ENCODE assay signal across 11 cellular contexts in the genomic region with DNA sequence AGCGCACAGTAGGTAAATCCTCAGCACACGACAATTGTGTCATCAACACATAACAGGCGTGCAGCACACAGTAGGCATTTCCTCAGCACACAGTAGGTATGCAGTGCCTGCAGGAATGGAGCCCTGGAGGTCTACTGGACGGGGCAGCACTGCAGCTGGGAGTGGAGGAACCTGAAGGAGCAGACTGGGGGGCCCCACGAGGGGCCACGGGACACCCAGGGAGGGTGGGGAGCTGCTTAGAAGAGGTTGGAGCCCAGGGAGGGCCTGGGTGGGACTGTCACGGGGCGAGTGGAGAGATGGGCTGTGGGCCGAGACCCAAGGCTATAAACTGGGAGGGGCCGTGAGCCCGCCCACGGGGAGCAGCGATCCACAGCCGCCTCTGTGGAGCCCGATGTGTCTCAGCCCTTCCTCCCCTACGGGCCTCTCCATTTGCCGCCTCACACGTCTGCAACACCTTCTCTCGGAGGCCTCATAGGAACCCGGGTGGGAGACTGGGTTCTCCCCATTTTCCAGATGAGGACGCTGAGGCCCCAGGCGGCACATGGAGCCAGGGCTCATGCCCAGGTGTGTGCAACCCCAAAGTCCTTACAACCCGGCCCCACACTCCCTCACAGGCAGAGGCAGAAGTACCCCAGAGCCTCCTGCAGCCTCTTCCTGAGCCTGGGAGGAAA.
A peak's percentile ranks its signal among the peaks of the same experiment; 100 is the strongest.
DNase-seq lines count a peak whose midpoint lies in the region; ATAC-seq and TF ChIP-seq lines count a peak whose summit lies in the region.
"Had no signal": no experiment of that assay in that cellular context is flagged by ENCODE, and none has a peak within 500 bp of the region (broad histone marks: within the 10 kb centered on the region; RNA-seq: fewer than 3 reads in every experiment).

No MANE protein-coding gene starts in this region.

- H3K4me1 Mint-ChIP-seq in glutamatergic neuron (ENCODE audit: low read depth, unreplicated experiment), result peaks cover 5% of the 10 kb centered on the region

- peak in 2 of 3 experiments; percentile 44 to 56 for DNase-seq in NCI-H1417 (lab: John Stamatoyannopoulos, UW)
- no peak for DNase-seq in NCI-H1417 treated with DMSO at 0.1 percent for 48 hours (lab: John Stamatoyannopoulos, UW)
- peak; percentile 74 for DNase-seq in D341Med (ENCODE audit: low spot score)
- DNase-seq in RPMI8226, result peak; percentile 39
- DNase-seq in glutamatergic neuron, result peak; percentile 60
- DNase-seq in cortex of kidney (lab: John Stamatoyannopoulos, UW), result no peak
- DNase-seq in NCI-H146 (lab: John Stamatoyannopoulos, UW), result no peak
- DNase-seq: activated CD4-positive, alpha-beta T cell treated with anti-CD3 and anti-CD28 coated beads, Interleukin-2, amount 50 U/mL, for 4 hours; Kasumi-1; mammary epithelial cell had no signal

- peaks cover 5% of the 10 kb centered on the region for H3K27me3 Mint-ChIP-seq in glutamatergic neuron (ENCODE audit: unreplicated experiment)

- no peaks in the 10 kb centered on the region for H3K36me3 Mint-ChIP-seq in glutamatergic neuron (ENCODE audit: unreplicated experiment)

- peaks cover 6% of the 10 kb centered on the region for H3K9me3 Mint-ChIP-seq in glutamatergic neuron (ENCODE audit: unreplicated experiment)

- no peak overlapping the region for H3K4me3 Mint-ChIP-seq in glutamatergic neuron (ENCODE audit: unreplicated experiment)

- no peak overlapping the region for H3K27ac Mint-ChIP-seq in glutamatergic neuron (ENCODE audit: unreplicated experiment)

- TF ChIP-seq CTCF in glutamatergic neuron (IDR thresholded peaks at IDR 0.05; ENCODE audit: partially characterized antibody, unreplicated experiment), result no peak

- no peak for ATAC-seq in GM18909 (IDR thresholded peaks at IDR 0.05; ENCODE audit: poor library complexity, unreplicated experiment)

Comparison
In these comparisons a context has a peak if more than half of its experiments do, and no peak if none do; other contexts are left out.
1. DNase-seq: peak in NCI-H1417 (2 of 3), D341Med (single experiment), RPMI8226 (single experiment) and glutamatergic neuron (single experiment); none in NCI-H1417 treated with DMSO at 0.1 percent for 48 hours (single experiment), cortex of kidney (single experiment) and NCI-H146 (single experiment).